In the genomic region with DNA sequence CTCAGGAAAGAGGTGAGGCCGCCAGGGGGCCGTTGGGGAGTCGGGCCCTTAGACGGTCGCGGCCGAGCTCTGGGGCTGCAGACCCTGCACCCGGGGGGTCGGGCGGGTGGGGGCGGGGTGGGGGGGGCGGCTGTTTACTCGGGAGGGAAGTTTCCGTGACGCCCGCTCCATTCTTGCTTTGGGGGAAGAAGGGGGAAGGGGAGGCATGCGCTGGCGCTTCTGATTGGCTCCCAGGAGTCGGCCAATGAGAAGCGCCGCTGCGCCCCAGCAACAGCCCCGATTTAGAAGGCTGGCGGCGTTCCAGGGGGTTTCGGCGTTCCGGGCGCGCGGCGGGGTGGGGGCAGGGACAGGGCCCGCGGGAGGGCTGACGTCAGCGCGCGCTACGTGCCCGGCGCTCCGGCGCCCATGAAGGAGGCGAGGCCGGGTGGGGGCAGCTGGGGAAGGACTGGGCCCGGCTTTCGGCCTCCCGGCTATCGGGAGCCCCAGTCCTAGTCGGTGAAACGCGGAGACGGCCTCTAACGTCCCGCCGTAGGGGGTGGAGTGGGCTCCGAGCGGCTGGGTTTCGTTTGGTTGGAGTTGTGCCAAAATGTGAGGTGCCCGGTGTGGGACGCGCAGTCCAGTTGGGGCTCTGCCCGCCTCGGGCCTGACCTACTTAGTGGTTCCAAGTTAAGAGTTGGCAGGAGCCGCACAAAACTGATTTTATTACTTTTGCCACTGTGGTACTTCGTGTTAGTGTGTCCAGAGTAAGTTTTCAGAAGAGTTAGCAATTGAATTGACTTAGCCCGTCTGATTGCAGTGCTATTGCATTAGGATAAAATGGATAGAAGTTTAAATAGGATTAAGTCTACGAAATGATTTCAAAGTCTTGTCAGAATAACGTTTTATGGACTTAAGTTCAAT, we compare ENCODE assay signal across 8 cellular contexts. TPM values are rescaled to one million over a fixed set of nuclear protein-coding genes. Genes with fewer than 3 reads are reported as not detected.
DNase-seq lines count a peak whose midpoint lies in the region; ATAC-seq and TF ChIP-seq lines count a peak whose summit lies in the region.

No MANE protein-coding gene starts in this region.

- H3K9me3 ChIP-seq in WERI-Rb-1 (ENCODE audit: severe bottlenecking) = peaks cover 2% of the 10 kb centered on the region
- H3K9me3 ChIP-seq in mammary epithelial cell (replicated peaks; ENCODE audit: insufficient read depth, low read length) = no peaks in the 10 kb centered on the region
- no peaks in the 10 kb centered on the region for H3K9me3 ChIP-seq in smooth muscle cell (replicated peaks; ENCODE audit: low read depth)

- H3K27me3 ChIP-seq in WERI-Rb-1 (ENCODE audit: insufficient read depth, low read depth, severe bottlenecking) (no peaks in the 10 kb centered on the region), mammary epithelial cell (ENCODE audit: insufficient read depth, low read length) (no peaks in the 10 kb centered on the region), smooth muscle cell (ENCODE audit: low read depth) (no peaks in the 10 kb centered on the region)

- peaks cover 40% of the 10 kb centered on the region for H3F3A ChIP-seq in smooth muscle cell (ENCODE audit: low read depth)

- peaks cover 24% of the 10 kb centered on the region for H3K79me2 ChIP-seq in mammary epithelial cell (ENCODE audit: insufficient read depth, low read length)
- H3K79me2 ChIP-seq in smooth muscle cell (ENCODE audit: low read depth) = peaks cover 50% of the 10 kb centered on the region

- H2AFZ ChIP-seq in mammary epithelial cell (ENCODE audit: low read depth, low read length) (peak overlapping the region; percentile 54), smooth muscle cell (ENCODE audit: low read depth) (no peak overlapping the region)

- H3K4me3 ChIP-seq in WERI-Rb-1 (ENCODE audit: low read depth, low read length) (peak overlapping the region; percentile 96), mammary epithelial cell (replicated peaks in 1 of 3; ENCODE audit: insufficient read depth in 1 of 3, low read depth in 2 of 3, low read length in 3 of 3) (peak overlapping the region; percentile 73 to 78 (median 76)), smooth muscle cell (peak overlapping the region; percentile 94)

- H4K20me1 ChIP-seq in mammary epithelial cell (ENCODE audit: insufficient read depth, low read length) (no peaks in the 10 kb centered on the region), smooth muscle cell (ENCODE audit: low read depth) (peaks cover 51% of the 10 kb centered on the region)

- peak; percentile 93 for DNase-seq in ACHN
- peak; percentile 96 for DNase-seq in NCI-H2196 (lab: John Stamatoyannopoulos, UW; ENCODE audit: unreplicated experiment)
- DNase-seq in WERI-Rb-1 = peak; percentile 97
- peak; percentile 92 for DNase-seq in mammary epithelial cell
- peak; percentile 87 for DNase-seq in iPS-NIHi7 (ENCODE audit: extremely low spot score)
- peak; percentile 79 for DNase-seq in smooth muscle cell (lab: John Stamatoyannopoulos, UW; ENCODE audit: unreplicated experiment)

- CTCF ChIA-PET in mammary epithelial cell (lab: Charles Lee; ENCODE audit: low non-redundant PET) = no interaction called here

- peak overlapping the region; percentile 99 for H3K9ac ChIP-seq in mammary epithelial cell (ENCODE audit: insufficient read depth, low read length)
- peak overlapping the region; percentile 99 for H3K9ac ChIP-seq in smooth muscle cell (ENCODE audit: low read depth)

- intact Hi-C loops in mammary epithelial cell (cut with micrococcal nuclease) = no loop called here

- TF ChIP-seq CTCF in WERI-Rb-1 (IDR thresholded peaks at IDR 0.05; ENCODE audit: low read depth, low read length) (0 out of 2 replicates have a peak, but pooled peaks have one; percentile 5), mammary epithelial cell (conservative IDR thresholded peaks at IDR 0.05 in 1 of 2, IDR thresholded peaks at IDR 0.05 in 1 of 2; ENCODE audit: extremely low read depth in 1 of 2, insufficient read depth in 1 of 2, low read depth in 1 of 2, low read length in 2 of 2) (no peak), smooth muscle cell (IDR thresholded peaks at IDR 0.05; ENCODE audit: borderline replicate concordance, insufficient read depth, poor library complexity, severe bottlenecking) (no peak)

- peaks cover 23% of the 10 kb centered on the region for H3K4me1 ChIP-seq in mammary epithelial cell (ENCODE audit: insufficient read depth, low read length)
- peaks cover 18% of the 10 kb centered on the region for H3K4me1 ChIP-seq in smooth muscle cell (ENCODE audit: low read depth)

- dilution Hi-C loops in mammary epithelial cell (cut with HindIII; ENCODE audit: low sequenced_read_pairs) = loop anchor here (5.0 kb wide), 2 partner anchors 44 to 99 kb away; no protein-coding TSS in a partner anchor

- ATAC-seq in GM18867 (IDR thresholded peaks at IDR 0.05; ENCODE audit: unreplicated experiment) (peak; percentile 57), HG03108 (IDR thresholded peaks at IDR 0.05; ENCODE audit: unreplicated experiment) (peak; percentile 46)

- peaks cover 27% of the 10 kb centered on the region for H3K36me3 ChIP-seq in WERI-Rb-1
- H3K36me3 ChIP-seq in mammary epithelial cell (ENCODE audit: insufficient read depth, low read length) = no peaks in the 10 kb centered on the region
- H3K36me3 ChIP-seq in smooth muscle cell (ENCODE audit: low read depth) = peaks cover 21% of the 10 kb centered on the region

- H3K4me2 ChIP-seq in mammary epithelial cell (ENCODE audit: insufficient read depth, low read depth, low read length) (peak overlapping the region; percentile 76), smooth muscle cell (peak overlapping the region; percentile 93)

- in situ Hi-C loops in ACHN (cut with HindIII; ENCODE audit: low pct_ligation_motif_present, low pct_unique_long_range_greater_than_20kb, low sequenced_read_pairs) (no loop called here), mammary epithelial cell (cut with MboI; ENCODE audit: low sequenced_read_pairs in 2 of 2) (loop anchor here in 1 of 2 donors (5.0 to 25.0 kb wide), 2 partner anchors 44 to 94 kb away; no protein-coding TSS in a partner anchor)

- H3K27ac ChIP-seq in WERI-Rb-1 = peak overlapping the region; percentile 98
- H3K27ac ChIP-seq in mammary epithelial cell (ENCODE audit: insufficient read depth, low read depth, low read length) = peak overlapping the region; percentile 98
- H3K27ac ChIP-seq in smooth muscle cell (ENCODE audit: low read depth) = peak overlapping the region; percentile 99

- BruUV-seq in mammary epithelial cell (replicated peaks; lab: Mats Ljungman, UMichigan) = no TSS peak

- 1% methylated on average over 12 of the region's 69 CpGs for WGBS in mammary epithelial cell (ENCODE audit: low coverage, missing lambda C conversion rate)
- WGBS in smooth muscle cell (ENCODE audit: low lambda C conversion rate) = under 1% methylated on average over 43 of the region's 69 CpGs

RNA-seq across cellular contexts. Expression of a gene that starts 1.1 kb away (rescaled TPM):
- total RNA-seq in mammary epithelial cell (10 to 100 TPM; 56.6 to 75.0 TPM), smooth muscle cell (188 and 202 TPM in 2 replicates)
- polyA plus RNA-seq in mammary epithelial cell (4.7 TPM), smooth muscle cell (183 and 198 TPM in 2 replicates)
- 27.0 TPM for polyA minus RNA-seq in mammary epithelial cell

RNA-seq across cellular contexts. Expression of a gene that starts 36.2 kb away (rescaled TPM):
- total RNA-seq in mammary epithelial cell = 1 to 10 TPM in 1 of 2 donors, under 1 TPM in 1; 0.54 to 3.8 TPM
- 0.14 TPM for polyA plus RNA-seq in mammary epithelial cell
- polyA minus RNA-seq in mammary epithelial cell = not detected
- total RNA-seq in smooth muscle cell = 5.3 and 7.2 TPM in 2 replicates
- 5.6 and 5.8 TPM in 2 replicates for polyA plus RNA-seq in smooth muscle cell

Comparison
In these comparisons a context has a peak if more than half of its experiments do, and no peak if none do; other contexts are left out.
1. Peak in every context shown above with its lines: DNase-seq, ATAC-seq, H3K4me3 ChIP-seq and H3K27ac ChIP-seq.